ENCODE assay signal across 15 cellular contexts in genomic region chr18:27645929-27646328, GRCh38.
"Had no signal": no experiment of that assay in that cellular context is flagged by ENCODE, and none has a peak within 500 bp of the region (broad histone marks: within the 10 kb centered on the region; RNA-seq: fewer than 3 reads in every experiment).

No MANE protein-coding gene starts in this region.

- H3K27me3 ChIP-seq: colonic mucosa, upper lobe of left lung had no signal

- H3K27me3 Mint-ChIP-seq: activated T-helper 17 cell treated with anti-CD3 and anti-CD28 coated beads, Interleukin-2, amount 50 U/mL, for 72 hours; stimulated activated naive CD8-positive, alpha-beta T cell treated with anti-CD3 and anti-CD28 coated beads, Interleukin-15, amount 100 ng/mL, for 72 hours had no signal

- H3K4me3 Mint-ChIP-seq: activated T-helper 17 cell treated with anti-CD3 and anti-CD28 coated beads, Interleukin-2, amount 50 U/mL, for 72 hours; stimulated activated naive CD8-positive, alpha-beta T cell treated with anti-CD3 and anti-CD28 coated beads, Interleukin-15, amount 100 ng/mL, for 72 hours had no signal

- H3K4me3 ChIP-seq: colonic mucosa, upper lobe of left lung had no signal

- DNase-seq: activated CD4-positive, alpha-beta T cell treated with anti-CD3 and anti-CD28 coated beads for 1 hour; activated CD4-positive, alpha-beta T cell treated with anti-CD3 and anti-CD28 coated beads, Interleukin-2, amount 50 U/mL, for 4 hours; activated naive CD4-positive, alpha-beta T cell treated with Interleukin-2 at 50 U/mL for 16 hours; activated T-cell treated with anti-CD3 and anti-CD28 coated beads for 4 hours; caudate nucleus; colonic mucosa; foreskin fibroblast; glutamatergic neuron; hypothalamus; kidney glomerular epithelial cell; stimulated activated CD4-positive, alpha-beta T cell treated with anti-CD3 and anti-CD28 coated beads, Interleukin-1b, Interleukin-23, amount 100 ng/mL, for 48 hours; stimulated activated naive CD8-positive, alpha-beta T cell treated with anti-CD3 and anti-CD28 coated beads, Interleukin-15, amount 100 ng/mL, for 72 hours; upper lobe of left lung had no signal

- H3K4me1 ChIP-seq: colonic mucosa, upper lobe of left lung had no signal

- H3K9me3 ChIP-seq: colonic mucosa, upper lobe of left lung had no signal

- H3K4me1 Mint-ChIP-seq: activated T-helper 17 cell treated with anti-CD3 and anti-CD28 coated beads, Interleukin-2, amount 50 U/mL, for 72 hours; stimulated activated naive CD8-positive, alpha-beta T cell treated with anti-CD3 and anti-CD28 coated beads, Interleukin-15, amount 100 ng/mL, for 72 hours had no signal

- H3K36me3 ChIP-seq: colonic mucosa, upper lobe of left lung had no signal

- H3K27ac Mint-ChIP-seq: activated T-helper 17 cell treated with anti-CD3 and anti-CD28 coated beads, Interleukin-2, amount 50 U/mL, for 72 hours; stimulated activated naive CD8-positive, alpha-beta T cell treated with anti-CD3 and anti-CD28 coated beads, Interleukin-15, amount 100 ng/mL, for 72 hours had no signal

- ATAC-seq: activated T-helper 17 cell treated with anti-CD3 and anti-CD28 coated beads, Interleukin-2, amount 50 U/mL, for 72 hours; sciatic nerve; stimulated activated naive CD8-positive, alpha-beta T cell treated with anti-CD3 and anti-CD28 coated beads, Interleukin-15, amount 100 ng/mL, for 72 hours had no signal

- H3K27ac ChIP-seq: colonic mucosa, upper lobe of left lung had no signal
